Comparison of ENCODE assay signal across 8 cellular contexts in the genomic region with DNA sequence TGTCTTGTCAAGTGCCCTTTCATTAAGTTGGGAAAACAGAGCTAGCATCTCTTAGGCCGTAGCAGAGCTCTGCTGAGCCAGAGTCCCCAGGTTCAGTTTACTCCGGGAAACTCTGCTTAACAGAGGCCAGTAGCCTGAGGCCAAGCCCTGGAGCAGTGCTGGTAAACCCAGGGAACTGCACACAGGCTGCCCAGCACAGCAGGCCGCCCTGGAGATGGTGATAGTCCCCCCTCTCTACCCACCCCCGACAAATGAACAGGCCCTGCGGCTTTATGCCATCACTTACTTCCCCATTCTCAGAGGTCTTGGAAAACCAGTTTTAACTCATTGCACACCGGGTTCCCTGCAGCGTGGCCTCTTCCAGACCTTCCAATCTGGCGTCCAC. TPM values are rescaled to one million over a fixed set of nuclear protein-coding genes. Genes with fewer than 3 reads are reported as not detected.
DNase-seq lines count a peak whose midpoint lies in the region; ATAC-seq and TF ChIP-seq lines count a peak whose summit lies in the region.

No MANE protein-coding gene starts in this region.

- peaks cover 80% of the 10 kb centered on the region for H3K4me1 Mint-ChIP-seq in activated B cell treated with CpG ODN at 0.5 μM for 24 hours

- POLR2A ChIA-PET in HEK293 (lab: Yijun Ruan, JAX) = no interaction called here
- POLR2A ChIA-PET in activated B cell treated with CpG ODN at 0.5 μM for 24 hours (lab: Charles Lee) = interaction anchor here (1.6 to 4.2 kb wide), 2 partner anchors 10 to 52 kb away, joined by 4 to 40 read pairs; partner anchors contain the start of gene CNNM3

- H3K4me1 ChIP-seq in HEK293 (ENCODE audit: control insufficient read depth, insufficient read depth, low read length) (peaks cover 14% of the 10 kb centered on the region), tibial artery (peaks cover 0 to 51% (median 38%) of the 10 kb centered on the region in 4 donors), SJCRH30 (peaks cover 4% of the 10 kb centered on the region; the same call in 1 of the 2 replicates)

- peaks cover 0 to 15% of the 10 kb centered on the region in 2 experiments; a peak in 2 of 3 replicates for H3K36me3 ChIP-seq in HEK293 (ENCODE audit: control insufficient read depth in 2 of 2, insufficient read depth in 1 of 2, low read length in 2 of 2)
- H3K36me3 ChIP-seq in tibial artery = peaks cover 0 to 11% (median 0%) of the 10 kb centered on the region in 3 donors
- H3K36me3 ChIP-seq in SJCRH30 = no peaks in the 10 kb centered on the region

- peak overlapping the region; percentile 59 for H3K27ac Mint-ChIP-seq in activated B cell treated with CpG ODN at 0.5 μM for 24 hours

- H3K4me3 ChIP-seq in HEK293 (ENCODE audit: low read depth, low read length) (peak overlapping the region; percentile 73), tibial artery (peak overlapping the region; percentile 40 to 78), SJCRH30 (no peak overlapping the region)

- H3K36me3 Mint-ChIP-seq in activated B cell treated with CpG ODN at 0.5 μM for 24 hours (ENCODE audit: low read depth) = peaks cover 3% of the 10 kb centered on the region

- H3K9me3 ChIP-seq in HEK293 (ENCODE audit: control insufficient read depth, insufficient read depth, low read depth, low read length) = no peaks in the 10 kb centered on the region
- no peaks in the 10 kb centered on the region for H3K9me3 ChIP-seq in tibial artery
- no peaks in the 10 kb centered on the region for H3K9me3 ChIP-seq in SJCRH30 (replicated peaks)

- no peaks in the 10 kb centered on the region for H3K27me3 Mint-ChIP-seq in activated B cell treated with CpG ODN at 0.5 μM for 24 hours

- intact Hi-C loops in activated B cell treated with CpG ODN at 0.5 μM for 24 hours (cut with micrococcal nuclease) (loop anchor here (5.0 to 10.0 kb wide), 3 partner anchors 93 to 898 kb away; partner anchors contain the start of genes ACTR1B, ANKRD39, CIAO1 and TMEM127), left colon (cut with DNase I, micrococcal nuclease) (no loop called here), tibial artery (cut with DNase I; ENCODE audit: low total_unique reads) (loop anchor here (5.0 kb wide), 1 partner anchor 127 kb away; the partner anchor contains the start of gene KANSL3)

- H3K27ac ChIP-seq in HEK293 (ENCODE audit: extremely low read depth, low read depth, low read length) (peak overlapping the region; percentile 29; the same call in 1 of the 2 replicates), tibial artery (peak overlapping the region; percentile 52 to 61), SJCRH30 (no peak overlapping the region)

- TF ChIP-seq CTCF in HEK293 (tag by site-specific recombination; IDR thresholded peaks at IDR 0.05) = no peak
- no peak for TF ChIP-seq CTCF in activated B cell treated with CpG ODN at 0.5 μM for 24 hours (IDR thresholded peaks at IDR 0.05)
- no peak for TF ChIP-seq CTCF in tibial artery (IDR thresholded peaks at IDR 0.05)

- no peak for ATAC-seq in activated B cell treated with CpG ODN at 0.5 μM for 24 hours (ENCODE audit: low read depth)
- peak; percentile 6 for ATAC-seq in left colon
- ATAC-seq in GM21360 (IDR thresholded peaks at IDR 0.05; ENCODE audit: unreplicated experiment) = no peak
- ATAC-seq in GM18505 (IDR thresholded peaks at IDR 0.05; ENCODE audit: unreplicated experiment) = no peak

- H3K27me3 ChIP-seq in tibial artery (no peaks in the 10 kb centered on the region), SJCRH30 (no peaks in the 10 kb centered on the region)

- H3K4me3 Mint-ChIP-seq in activated B cell treated with CpG ODN at 0.5 μM for 24 hours = peak overlapping the region; percentile 81

- H3K9me3 Mint-ChIP-seq in activated B cell treated with CpG ODN at 0.5 μM for 24 hours = no peaks in the 10 kb centered on the region

- DNase-seq in AG20443 (ENCODE audit: low spot score) = peak; percentile 40
- peak; percentile 20 for DNase-seq in activated B cell treated with CpG ODN at 0.5 μM for 24 hours
- peak in 1 of 2 donors; percentile 55 for DNase-seq in left colon
- peak in 1 of 2 donors; percentile 37 for DNase-seq in tibial artery
- DNase-seq in SJCRH30 = no peak

- CTCF ChIA-PET in HEK293 (lab: Yijun Ruan, JAX) = interaction anchor here (0.6 to 6.8 kb wide), 11 partner anchors 11 to 209 kb away, joined by 3 to 48 read pairs (median 5); no protein-coding TSS in a partner anchor
- CTCF ChIA-PET in activated B cell treated with CpG ODN at 0.5 μM for 24 hours (lab: Charles Lee) = interaction anchor here (0.6 to 3.4 kb wide), 7 partner anchors 10 to 233 kb away, joined by 3 to 17 read pairs (median 4); partner anchors contain the start of gene LMAN2L

- no peak for TF ChIP-seq POLR2A in GM18505 (IDR thresholded peaks at IDR 0.05; ENCODE audit: borderline replicate concordance, extremely low read depth, insufficient read depth, insufficient read length)

TF ChIP-seq in HEK293, 187 proteins besides CTCF, POLR2A, EP300 and RAD21 (continues in another document):
- TF ChIP-seq ZNF398 (tag by site-specific recombination; IDR thresholded peaks at IDR 0.05) (peak; percentile 35; the same call in 1 of the 2 replicates), ZNF747 (tag by site-specific recombination; IDR thresholded peaks at IDR 0.05) (no peak), ZBTB48 (tag by site-specific recombination; IDR thresholded peaks at IDR 0.05) (no peak), GLI2 (tag by site-specific recombination; IDR thresholded peaks at IDR 0.05; ENCODE audit: borderline replicate concordance, low read depth) (no peak)
- TF ChIP-seq, protein P1, sequence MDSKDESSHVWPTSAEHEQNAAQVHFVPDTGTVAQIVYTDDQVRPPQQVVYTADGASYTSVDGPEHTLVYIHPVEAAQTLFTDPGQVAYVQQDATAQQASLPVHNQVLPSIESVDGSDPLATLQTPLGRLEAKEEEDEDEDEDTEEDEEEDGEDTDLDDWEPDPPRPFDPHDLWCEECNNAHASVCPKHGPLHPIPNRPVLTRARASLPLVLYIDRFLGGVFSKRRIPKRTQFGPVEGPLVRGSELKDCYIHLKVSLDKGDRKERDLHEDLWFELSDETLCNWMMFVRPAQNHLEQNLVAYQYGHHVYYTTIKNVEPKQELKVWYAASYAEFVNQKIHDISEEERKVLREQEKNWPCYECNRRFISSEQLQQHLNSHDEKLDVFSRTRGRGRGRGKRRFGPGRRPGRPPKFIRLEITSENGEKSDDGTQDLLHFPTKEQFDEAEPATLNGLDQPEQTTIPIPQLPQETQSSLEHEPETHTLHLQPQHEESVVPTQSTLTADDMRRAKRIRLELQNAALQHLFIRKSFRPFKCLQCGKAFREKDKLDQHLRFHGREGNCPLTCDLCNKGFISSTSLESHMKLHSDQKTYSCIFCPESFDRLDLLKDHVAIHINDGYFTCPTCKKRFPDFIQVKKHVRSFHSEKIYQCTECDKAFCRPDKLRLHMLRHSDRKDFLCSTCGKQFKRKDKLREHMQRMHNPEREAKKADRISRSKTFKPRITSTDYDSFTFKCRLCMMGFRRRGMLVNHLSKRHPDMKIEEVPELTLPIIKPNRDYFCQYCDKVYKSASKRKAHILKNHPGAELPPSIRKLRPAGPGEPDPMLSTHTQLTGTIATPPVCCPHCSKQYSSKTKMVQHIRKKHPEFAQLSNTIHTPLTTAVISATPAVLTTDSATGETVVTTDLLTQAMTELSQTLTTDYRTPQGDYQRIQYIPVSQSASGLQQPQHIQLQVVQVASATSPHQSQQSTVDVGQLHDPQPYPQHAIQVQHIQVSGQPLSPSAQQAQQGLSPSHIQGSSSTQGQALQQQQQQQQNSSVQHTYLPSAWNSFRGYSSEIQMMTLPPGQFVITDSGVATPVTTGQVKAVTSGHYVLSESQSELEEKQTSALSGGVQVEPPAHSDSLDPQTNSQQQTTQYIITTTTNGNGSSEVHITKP (tag by site-specific recombination; IDR thresholded peaks at IDR 0.05) = peak; percentile 37; the same call in 1 of the 2 replicates

RNA-seq across cellular contexts. Expression of gene CNNM4, which starts 3.5 kb away (rescaled TPM):
- total RNA-seq in activated B cell treated with CpG ODN at 0.5 μM for 24 hours (7.4 and 10.0 TPM in 2 replicates), left colon (100 to 1,000 TPM in 1 of 2 donors, 10 to 100 TPM in 1; 98.5 to 142 TPM)
- 3.7 and 4.3 TPM in 2 replicates for total RNA-seq in SJCRH30 (2014; rRNA removed; shearing (Covaris generic))

RNA-seq across cellular contexts. Expression of gene LMAN2L, which starts 24.4 kb away (rescaled TPM):
- total RNA-seq in activated B cell treated with CpG ODN at 0.5 μM for 24 hours (7.1 and 8.9 TPM in 2 replicates), left colon (10 to 100 TPM; 14.6 to 16.3 TPM)
- 29.5 and 31.9 TPM in 2 replicates for total RNA-seq in SJCRH30 (2014; rRNA removed; shearing (Covaris generic))

RNA-seq across cellular contexts. Expression of gene CNNM3, which starts 51.8 kb away (rescaled TPM):
- total RNA-seq in activated B cell treated with CpG ODN at 0.5 μM for 24 hours (19.0 and 20.3 TPM in 2 replicates), left colon (10 to 100 TPM; 25.4 to 25.8 TPM)
- 9.1 and 9.3 TPM in 2 replicates for total RNA-seq in SJCRH30 (2014; rRNA removed; shearing (Covaris generic))

Comparison
In these comparisons a context has a peak if more than half of its experiments do, and no peak if none do; other contexts are left out.
1. DNase-seq: peak in AG20443 (single experiment) and activated B cell treated with CpG ODN at 0.5 μM for 24 hours (single experiment); none in SJCRH30 (0 of 2).
2. intact Hi-C loops: an anchor here in activated B cell treated with CpG ODN at 0.5 μM for 24 hours (5.0 to 10.0 kb wide) and tibial artery (5.0 kb wide); none called in left colon.